In the genomic region with DNA sequence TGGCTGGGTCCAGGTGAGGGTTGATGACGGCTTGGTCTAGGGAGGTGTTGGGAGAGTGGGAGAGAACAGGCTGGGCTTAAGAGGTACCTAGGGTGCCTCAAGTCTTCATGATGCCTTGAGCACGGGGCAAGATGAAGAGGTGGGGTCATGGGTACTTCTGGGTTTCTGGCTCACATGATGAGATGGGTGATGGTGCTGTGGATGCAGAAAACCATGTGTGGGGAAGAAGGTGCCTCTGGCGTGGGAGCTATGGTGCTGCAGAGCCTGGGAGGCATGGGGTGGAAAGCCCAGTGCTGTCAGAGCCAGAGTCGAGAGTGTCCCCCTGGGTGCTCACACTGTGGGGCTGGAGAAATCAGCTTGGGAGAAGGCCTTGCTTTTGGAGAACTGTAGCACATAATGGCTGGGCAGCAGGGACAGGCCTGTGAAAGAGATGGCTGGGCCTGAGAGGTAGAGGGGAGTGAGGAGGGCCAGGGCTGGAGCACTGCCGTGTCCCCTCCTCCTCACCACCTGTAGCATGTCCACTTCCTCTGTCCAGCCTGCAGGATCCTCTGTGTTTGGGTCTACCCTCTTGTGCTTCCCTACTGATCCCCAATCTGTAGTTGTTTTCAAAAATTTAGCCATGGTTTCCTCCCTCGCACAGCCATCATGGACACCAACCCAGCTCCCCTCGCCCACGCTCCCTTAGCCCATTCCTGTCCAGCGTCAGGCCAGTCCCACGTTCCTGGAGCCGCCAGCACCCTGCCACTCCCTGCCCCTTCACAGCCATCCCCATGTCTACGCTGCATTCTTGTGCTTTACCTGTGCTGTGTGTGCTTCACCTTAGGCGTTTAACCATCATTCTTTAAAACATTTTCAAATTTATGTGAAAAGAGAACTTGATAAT, we compare ENCODE assay signal across 24 cellular contexts.
A peak's percentile ranks its signal among the peaks of the same experiment; 100 is the strongest.
DNase-seq lines count a peak whose midpoint lies in the region; ATAC-seq and TF ChIP-seq lines count a peak whose summit lies in the region.
"Had no signal": no experiment of that assay in that cellular context is flagged by ENCODE, and none has a peak within 500 bp of the region (broad histone marks: within the 10 kb centered on the region; RNA-seq: fewer than 3 reads in every experiment).

No MANE protein-coding gene starts in this region.

- peak overlapping the region; percentile 26 to 85 (median 56) for H3K27ac Mint-ChIP-seq in CD4-positive, CD25-positive, alpha-beta regulatory T cell
- H3K27ac Mint-ChIP-seq in T-helper 17 cell (no peak overlapping the region), endothelial cell (ENCODE audit: unreplicated experiment) (no peak overlapping the region)
- H3K27ac Mint-ChIP-seq: activated T-cell treated with anti-CD3 and anti-CD28 coated beads, Interleukin-2, amount 50 U/mL, for 72 hours; IgD-negative memory B cell; natural killer cell treated with Interleukin-12 subunit alpha and Interleukin-12 subunit beta and Interleukin-15 and Interleukin-18, amount 100 ng/mL, for 72 hours had no signal

- H4K12ac ChIP-seq in trophoblast cell (ENCODE audit: low read depth, low read length) = no peak overlapping the region

- H2BK5ac ChIP-seq in trophoblast cell (ENCODE audit: low read depth, low read length, poor library complexity) = no peak overlapping the region

- peak overlapping the region; percentile 4 for H2BK12ac ChIP-seq in trophoblast cell (ENCODE audit: low read length)

- no peak for TF ChIP-seq CTCF in endothelial cell (IDR thresholded peaks at IDR 0.05; ENCODE audit: unreplicated experiment)
- TF ChIP-seq CTCF in right lobe of liver (IDR thresholded peaks at IDR 0.05) = no peak

- H4K91ac ChIP-seq in trophoblast cell (ENCODE audit: low read depth, low read length) = no peak overlapping the region

- TF ChIP-seq POLR2A in right lobe of liver (IDR thresholded peaks at IDR 0.05) = no peak

- peaks cover 5% of the 10 kb centered on the region for H3K36me3 ChIP-seq in CD4-positive, CD25-positive, alpha-beta regulatory T cell (ENCODE audit: control insufficient read depth, insufficient read depth, low read length)
- H3K36me3 ChIP-seq in trophoblast cell (ENCODE audit: control insufficient read depth in 1 of 2, insufficient read depth in 2 of 2, low read length in 2 of 2) (peaks cover 0 to 3% of the 10 kb centered on the region in 2 experiments), right lobe of liver (no peaks in the 10 kb centered on the region)
- H3K36me3 ChIP-seq: breast epithelium had no signal

- H3K79me1 ChIP-seq in trophoblast cell (ENCODE audit: low read length) = peaks cover 9% of the 10 kb centered on the region

- H3K4me3 Mint-ChIP-seq in CD4-positive, CD25-positive, alpha-beta regulatory T cell = no peak overlapping the region
- peak overlapping the region; percentile 51 for H3K4me3 Mint-ChIP-seq in T-helper 17 cell
- H3K4me3 Mint-ChIP-seq in endothelial cell (ENCODE audit: unreplicated experiment) = peak overlapping the region; percentile 49
- H3K4me3 Mint-ChIP-seq: activated T-cell treated with anti-CD3 and anti-CD28 coated beads, Interleukin-2, amount 50 U/mL, for 72 hours; IgD-negative memory B cell; natural killer cell treated with Interleukin-12 subunit alpha and Interleukin-12 subunit beta and Interleukin-15 and Interleukin-18, amount 100 ng/mL, for 72 hours had no signal

- peak overlapping the region; percentile 11 for H3K14ac ChIP-seq in trophoblast cell (ENCODE audit: low read length)

- H3K4me1 ChIP-seq in CD4-positive, CD25-positive, alpha-beta regulatory T cell (ENCODE audit: control insufficient read depth, insufficient read depth, low read length, poor library complexity, severe bottlenecking) = no peaks in the 10 kb centered on the region
- H3K4me1 ChIP-seq in trophoblast cell (ENCODE audit: control insufficient read depth in 1 of 2, insufficient read depth in 2 of 2, low read length in 2 of 2) = peaks cover 11 to 12% of the 10 kb centered on the region in 2 experiments
- H3K4me1 ChIP-seq in right lobe of liver = peaks cover 0 to 17% (median 9%) of the 10 kb centered on the region in 4 donors
- H3K4me1 ChIP-seq: parathyroid adenoma had no signal

- H2BK120ac ChIP-seq in trophoblast cell (ENCODE audit: insufficient read depth, low read length, poor library complexity) = no peak overlapping the region

- H3K4me2 ChIP-seq in trophoblast cell (ENCODE audit: low read length) = no peak overlapping the region

- no CpG with 5 or more reads among the region's 13 CpGs for WGBS in trophoblast cell (ENCODE audit: extremely low coverage, insufficient coverage, insufficient read length)
- 98% methylated on average over 10 of the region's 13 CpGs for WGBS in right lobe of liver (ENCODE audit: insufficient coverage, low coverage, low lambda C conversion rate, missing lambda C conversion rate)

- H3K4me1 Mint-ChIP-seq in CD4-positive, CD25-positive, alpha-beta regulatory T cell = peaks cover 4 to 17% (median 9%) of the 10 kb centered on the region in 4 donors
- H3K4me1 Mint-ChIP-seq in T-helper 17 cell = peaks cover 6% of the 10 kb centered on the region
- H3K4me1 Mint-ChIP-seq in endothelial cell (ENCODE audit: unreplicated experiment) = peaks cover 10% of the 10 kb centered on the region

- no peak overlapping the region for H3K27ac ChIP-seq in CD4-positive, CD25-positive, alpha-beta regulatory T cell (ENCODE audit: insufficient read depth, low read length, poor library complexity, severe bottlenecking)
- H3K27ac ChIP-seq in trophoblast cell (ENCODE audit: low read depth, low read length) = no peak overlapping the region
- no peak overlapping the region for H3K27ac ChIP-seq in right lobe of liver
- H3K27ac ChIP-seq: breast epithelium, parathyroid adenoma, sigmoid colon, tibial nerve had no signal

- peak overlapping the region; percentile 27 for H2AK5ac ChIP-seq in trophoblast cell (ENCODE audit: low read length)

- no peak overlapping the region for H3K4ac ChIP-seq in trophoblast cell (ENCODE audit: low read depth, low read length)

- intact Hi-C loops in right lobe of liver (cut with DNase I) = no loop called here

- H3K9ac ChIP-seq in trophoblast cell (ENCODE audit: low read length) = no peak overlapping the region
- H3K9ac ChIP-seq: parathyroid adenoma had no signal

- H2AFZ ChIP-seq in trophoblast cell (ENCODE audit: insufficient read depth, low read length, poor library complexity) = no peak overlapping the region
- H2AFZ ChIP-seq: parathyroid adenoma had no signal

- H3K23ac ChIP-seq in trophoblast cell (ENCODE audit: low read length) = no peak overlapping the region

- H3K79me2 ChIP-seq in trophoblast cell (ENCODE audit: control insufficient read depth, insufficient read depth, low read length, poor library complexity) = peaks cover 4% of the 10 kb centered on the region
- H3K79me2 ChIP-seq: parathyroid adenoma had no signal

- no peaks in the 10 kb centered on the region for H3K27me3 ChIP-seq in CD4-positive, CD25-positive, alpha-beta regulatory T cell (ENCODE audit: control insufficient read depth, insufficient read depth, low read length)
- no peaks in the 10 kb centered on the region for H3K27me3 ChIP-seq in trophoblast cell (ENCODE audit: insufficient read depth, low read length)
- no peaks in the 10 kb centered on the region for H3K27me3 ChIP-seq in right lobe of liver
- H3K27me3 ChIP-seq: breast epithelium, sigmoid colon, tibial nerve had no signal

- no peaks in the 10 kb centered on the region for H3K27me3 Mint-ChIP-seq in CD4-positive, CD25-positive, alpha-beta regulatory T cell
- no peaks in the 10 kb centered on the region for H3K27me3 Mint-ChIP-seq in T-helper 17 cell
- peaks cover 9% of the 10 kb centered on the region for H3K27me3 Mint-ChIP-seq in endothelial cell (ENCODE audit: unreplicated experiment)
- H3K27me3 Mint-ChIP-seq: IgD-negative memory B cell; natural killer cell treated with Interleukin-12 subunit alpha and Interleukin-12 subunit beta and Interleukin-15 and Interleukin-18, amount 100 ng/mL, for 72 hours had no signal

- no peak overlapping the region for H4K8ac ChIP-seq in trophoblast cell (ENCODE audit: low read depth, low read length)

- H3K36me3 Mint-ChIP-seq in CD4-positive, CD25-positive, alpha-beta regulatory T cell = peaks cover 35% of the 10 kb centered on the region
- H3K36me3 Mint-ChIP-seq in T-helper 17 cell (ENCODE audit: low read depth) = peaks cover 9% of the 10 kb centered on the region
- no peaks in the 10 kb centered on the region for H3K36me3 Mint-ChIP-seq in endothelial cell (ENCODE audit: low read depth, unreplicated experiment)
- H3K36me3 Mint-ChIP-seq: natural killer cell treated with Interleukin-12 subunit alpha and Interleukin-12 subunit beta and Interleukin-15 and Interleukin-18, amount 100 ng/mL, for 72 hours had no signal

- DNase-seq in CD4-positive, CD25-positive, alpha-beta regulatory T cell = no peak
- DNase-seq in T-helper 17 cell (no peak), endothelial cell (ENCODE audit: low spot score) (no peak), trophoblast cell (peak; percentile 69 to 76), COR-L47 (lab: John Stamatoyannopoulos, UW) (no peak), right lobe of liver (no peak), hepatic stellate cell (ENCODE audit: low spot score) (no peak)
- DNase-seq: activated CD4-positive, CD25-positive, alpha-beta regulatory T cell treated with anti-CD3 and anti-CD28 coated beads, Interleukin-2, amount 50 U/mL, for 72 hours; activated naive CD4-positive, alpha-beta T cell treated with anti-CD3 and anti-CD28 coated beads, Interleukin-2, amount 50 U/mL, for 16 hours; activated T-cell treated with anti-CD3 and anti-CD28 coated beads, Interleukin-2, amount 50 U/mL, for 72 hours; amygdala; dermis blood vessel endothelial cell; glutamatergic neuron; NCI-H1092 treated with DMSO at 0.1 percent for 48 hours; NCI-H1930; NCI-H69; sigmoid colon; stimulated activated CD4-positive, alpha-beta T cell treated with anti-CD3 and anti-CD28 coated beads, Interleukin-15, amount 100 ng/mL, for 24 hours had no signal

- no peaks in the 10 kb centered on the region for H3K9me3 ChIP-seq in CD4-positive, CD25-positive, alpha-beta regulatory T cell (ENCODE audit: control insufficient read depth in 2 of 2, low read length in 2 of 2)
- H3K9me3 ChIP-seq in T-helper 17 cell (ENCODE audit: control insufficient read depth, low read length, poor library complexity, severe bottlenecking) (no peaks in the 10 kb centered on the region), trophoblast cell (ENCODE audit: insufficient read depth, low read depth, low read length) (no peaks in the 10 kb centered on the region), right lobe of liver (no peaks in the 10 kb centered on the region)
- H3K9me3 ChIP-seq: breast epithelium had no signal

- no peak overlapping the region for H3K4me3 ChIP-seq in CD4-positive, CD25-positive, alpha-beta regulatory T cell (ENCODE audit: low read depth, low read length)
- H3K4me3 ChIP-seq in trophoblast cell (ENCODE audit: low read depth, low read length) (no peak overlapping the region), right lobe of liver (no peak overlapping the region)
- H3K4me3 ChIP-seq: breast epithelium, sigmoid colon, tibial nerve had no signal

- no peak for ATAC-seq in CD4-positive, CD25-positive, alpha-beta regulatory T cell (ENCODE audit: low read depth in 2 of 2)
- ATAC-seq in T-helper 17 cell (no peak), right lobe of liver (no peak), HG03520 (IDR thresholded peaks at IDR 0.05; ENCODE audit: unreplicated experiment) (no peak)
- ATAC-seq: activated T-cell treated with anti-CD3 and anti-CD28 coated beads, Interleukin-2, amount 50 U/mL, for 72 hours had no signal

- H3K18ac ChIP-seq in trophoblast cell (ENCODE audit: low read length) = no peak overlapping the region

- H3K9me3 Mint-ChIP-seq in CD4-positive, CD25-positive, alpha-beta regulatory T cell = peaks cover 0 to 9% (median 2%) of the 10 kb centered on the region in 7 donors
- no peaks in the 10 kb centered on the region for H3K9me3 Mint-ChIP-seq in endothelial cell (ENCODE audit: unreplicated experiment)
- H3K9me3 Mint-ChIP-seq: natural killer cell treated with Interleukin-12 subunit alpha and Interleukin-12 subunit beta and Interleukin-15 and Interleukin-18, amount 100 ng/mL, for 72 hours had no signal

Comparison
In these comparisons a context has a peak if more than half of its experiments do, and no peak if none do; other contexts are left out.
1. DNase-seq: peak in trophoblast cell (2 of 2); none in CD4-positive, CD25-positive, alpha-beta regulatory T cell (0 of 3), T-helper 17 cell (0 of 3), endothelial cell (single experiment), COR-L47 (single experiment), right lobe of liver (0 of 3) and hepatic stellate cell (single experiment).
2. H3K27ac Mint-ChIP-seq: peak in CD4-positive, CD25-positive, alpha-beta regulatory T cell (3 of 3); none in T-helper 17 cell (single experiment) and endothelial cell (single experiment).
3. H3K4me3 Mint-ChIP-seq: peak in T-helper 17 cell (single experiment) and endothelial cell (single experiment); none in CD4-positive, CD25-positive, alpha-beta regulatory T cell (0 of 4).